ENCODE assay signal across 9 cellular contexts in the genomic region with DNA sequence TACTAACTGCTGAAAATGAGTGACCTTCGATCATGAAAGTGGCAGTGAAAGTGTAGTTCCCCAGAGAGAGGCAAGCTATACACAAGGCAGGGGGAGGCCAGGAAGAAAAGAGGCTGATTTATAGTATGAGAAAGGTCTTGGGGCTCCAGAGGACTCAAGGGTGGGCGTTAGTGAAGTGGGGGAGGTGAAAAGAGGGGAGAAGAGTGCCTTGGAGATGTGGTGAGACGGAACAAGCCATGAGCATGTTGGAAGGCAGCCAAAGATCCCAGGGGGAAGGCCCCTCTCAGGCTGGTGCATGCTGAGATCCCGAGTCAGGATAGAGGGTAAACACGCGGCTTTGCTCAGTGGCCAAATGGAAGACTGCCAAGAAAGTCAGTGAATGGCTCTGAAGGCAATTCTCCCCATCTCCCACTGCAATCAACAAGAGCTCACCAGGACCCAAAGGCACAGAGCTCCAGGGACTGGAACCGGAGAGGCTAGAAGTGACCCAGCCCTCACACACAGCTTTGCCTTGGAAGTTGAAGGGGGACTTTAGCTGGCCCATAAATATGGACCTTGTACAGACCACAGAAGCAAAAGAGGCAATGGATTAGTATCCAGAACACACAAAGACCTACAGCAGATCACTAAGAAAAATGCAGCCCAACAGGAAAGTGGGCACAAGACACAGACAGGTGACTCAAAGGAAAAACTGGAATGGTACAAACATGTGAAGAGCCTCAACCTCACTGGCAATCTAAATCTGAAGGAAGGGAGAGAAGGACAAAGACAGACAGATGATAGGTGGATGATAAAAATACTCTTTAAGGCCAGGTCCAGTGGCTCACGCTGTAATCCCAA. TPM values are rescaled to one million over a fixed set of nuclear protein-coding genes. Genes with fewer than 3 reads are reported as not detected.
DNase-seq lines count a peak whose midpoint lies in the region; ATAC-seq, FAIRE-seq and TF ChIP-seq lines count a peak whose summit lies in the region.
"Had no signal": no experiment of that assay in that cellular context is flagged by ENCODE, and none has a peak within 500 bp of the region (broad histone marks: within the 10 kb centered on the region; RNA-seq: fewer than 3 reads in every experiment).

No MANE protein-coding gene starts in this region.

- no peaks in the 10 kb centered on the region for H3K9me3 ChIP-seq in thyroid gland

- H3K4me1 ChIP-seq in thyroid gland, result peaks cover 10 to 40% of the 10 kb centered on the region in 2 donors

- no peak overlapping the region for H3K4me3 Mint-ChIP-seq in nephron progenitor cell
- no peak overlapping the region for H3K4me3 Mint-ChIP-seq in natural killer cell
- H3K4me3 Mint-ChIP-seq: activated naive CD8-positive, alpha-beta T cell; neural crest cell had no signal

- H3K4me1 Mint-ChIP-seq in nephron progenitor cell (peaks cover 26% of the 10 kb centered on the region), natural killer cell (no peaks in the 10 kb centered on the region)

- TF ChIP-seq CTCF in thyroid gland (IDR thresholded peaks at IDR 0.05) (no peak), nephron progenitor cell (IDR thresholded peaks at IDR 0.05) (no peak), natural killer cell (IDR thresholded peaks at IDR 0.05) (no peak)

- H3K36me3 Mint-ChIP-seq in nephron progenitor cell (ENCODE audit: low read depth), result peaks cover 12% of the 10 kb centered on the region
- H3K36me3 Mint-ChIP-seq in natural killer cell, result no peaks in the 10 kb centered on the region
- H3K36me3 Mint-ChIP-seq: activated naive CD8-positive, alpha-beta T cell had no signal

- DNase-seq in NCI-H1092 treated with DMSO at 0.1 percent for 48 hours (lab: John Stamatoyannopoulos, UW) (peak; percentile 99), RCC 7860 (ENCODE audit: low spot score) (peak; percentile 94), glomerular endothelial cell (ENCODE audit: extremely low read depth, low read depth, low spot score) (peak; percentile 87), thyroid gland (peak; percentile 83 to 86), nephron progenitor cell (no peak), natural killer cell (no peak)

- no peak for TF ChIP-seq POLR2A in thyroid gland (IDR thresholded peaks at IDR 0.05)

- peak overlapping the region in 2 of 3 donors; percentile 32 to 40 for H3K27ac ChIP-seq in thyroid gland

- H3K9me3 Mint-ChIP-seq in nephron progenitor cell (peaks cover 5% of the 10 kb centered on the region), natural killer cell (no peaks in the 10 kb centered on the region)
- H3K9me3 Mint-ChIP-seq: neural crest cell had no signal

- no peaks in the 10 kb centered on the region for H3K27me3 ChIP-seq in thyroid gland

- 28 to 40% methylated on average over 8 of the region's 8 CpGs for WGBS in thyroid gland, 2 donors

- ATAC-seq in natural killer cell (no peak), HG02610 (IDR thresholded peaks at IDR 0.05; ENCODE audit: unreplicated experiment) (no peak)

- no peak overlapping the region for H3K27ac Mint-ChIP-seq in nephron progenitor cell
- no peak overlapping the region for H3K27ac Mint-ChIP-seq in natural killer cell
- H3K27ac Mint-ChIP-seq: activated naive CD8-positive, alpha-beta T cell had no signal

- peak; percentile 87 for FAIRE-seq in RCC 7860 (lab: Jason Lieb, UNC)

- intact Hi-C loops in thyroid gland (cut with DNase I) (no loop called here), natural killer cell (cut with micrococcal nuclease) (no loop called here)

- H3K27me3 Mint-ChIP-seq in nephron progenitor cell (ENCODE audit: low read depth, poor library complexity) (no peaks in the 10 kb centered on the region), natural killer cell (ENCODE audit: low read depth in 2 of 2) (peaks cover 0 to 10% of the 10 kb centered on the region in 2 donors)
- H3K27me3 Mint-ChIP-seq: activated naive CD8-positive, alpha-beta T cell had no signal

- no peaks in the 10 kb centered on the region for H3K36me3 ChIP-seq in thyroid gland

- H3K4me3 ChIP-seq in thyroid gland (replicated peaks in 1 of 3), result no peak overlapping the region

RNA-seq across cellular contexts. Expression of a gene that starts 49.6 kb away (rescaled TPM):
- total RNA-seq in glomerular endothelial cell (0.24 and 1.7 TPM in 2 replicates), thyroid gland (1 to 10 TPM in 1 of 4 donors, under 1 TPM in 3; 0.33 to 1.2 (median 0.84) TPM), natural killer cell (under 1 TPM in 2 of 3 donors, not detected in 1; 0.33 to 0.39 TPM)

RNA-seq across cellular contexts. Expression of a gene that starts 49.6 kb away (rescaled TPM):
- total RNA-seq in glomerular endothelial cell (30.9 and 41.0 TPM in 2 replicates), thyroid gland (10 to 100 TPM; 19.7 to 22.8 (median 20.5) TPM), natural killer cell (10 to 100 TPM; 18.1 to 28.4 (median 25.0) TPM)

Comparison
In these comparisons a context has a peak if more than half of its experiments do, and no peak if none do; other contexts are left out.
1. DNase-seq: peak in NCI-H1092 treated with DMSO at 0.1 percent for 48 hours (single experiment), RCC 7860 (single experiment), glomerular endothelial cell (single experiment) and thyroid gland (2 of 2); none in nephron progenitor cell (single experiment) and natural killer cell (single experiment).